ENCODE assay signal across 18 cellular contexts in the genomic region with DNA sequence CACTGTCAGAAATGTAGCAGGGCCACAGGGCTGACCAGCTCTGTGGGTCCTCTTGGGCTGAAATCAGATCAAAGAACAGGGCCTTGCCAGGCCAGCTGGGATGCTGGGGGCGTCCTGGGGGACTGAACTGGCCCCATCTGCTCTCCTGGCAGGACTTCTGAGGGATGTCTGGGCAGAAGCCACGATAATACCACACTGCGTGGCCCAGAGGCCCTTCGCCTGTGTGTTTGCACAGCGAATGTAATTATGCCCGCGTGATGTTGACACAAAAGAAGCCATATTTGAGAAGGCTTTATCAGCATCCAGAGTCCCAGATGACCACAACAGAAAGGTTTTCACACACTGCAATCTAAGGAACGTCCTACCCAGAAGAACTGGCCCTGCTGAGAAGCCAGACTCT.
A peak's percentile ranks its signal among the peaks of the same experiment; 100 is the strongest.
DNase-seq lines count a peak whose midpoint lies in the region; TF ChIP-seq lines count a peak whose summit lies in the region.
"Had no signal": no experiment of that assay in that cellular context is flagged by ENCODE, and none has a peak within 500 bp of the region (broad histone marks: within the 10 kb centered on the region; RNA-seq: fewer than 3 reads in every experiment).

No MANE protein-coding gene starts in this region.

- WGBS in neuronal stem cell (ENCODE audit: extremely low coverage in 2 of 2, insufficient read length in 2 of 2, insufficient replicate concordance in 1 of 2), 2 donors: no CpG with 5 or more reads among the region's 8 CpGs

- H3K4me1 ChIP-seq in neuronal stem cell (ENCODE audit: control insufficient read depth in 2 of 2, insufficient read depth in 1 of 2, low read depth in 1 of 2, low read length in 2 of 2) (peaks cover 0 to 19% of the 10 kb centered on the region in 2 donors), neural progenitor cell (peaks cover 26% of the 10 kb centered on the region)
- H3K4me1 ChIP-seq: upper lobe of left lung had no signal

- H3K27me3 Mint-ChIP-seq in neural progenitor cell (ENCODE audit: insufficient read depth, low read depth): peaks cover 3% of the 10 kb centered on the region

- no peaks in the 10 kb centered on the region for H3K9me3 Mint-ChIP-seq in neural progenitor cell
- H3K9me3 Mint-ChIP-seq: stimulated activated naive CD8-positive, alpha-beta T cell treated with anti-CD3 and anti-CD28 coated beads, Interleukin-15, Interleukin-2, amounts not matched to agents 100 ng/mL and 50 ng/mL, for 24 hours had no signal

- peak overlapping the region; percentile 12 for H2AK5ac ChIP-seq in neuronal stem cell (ENCODE audit: low read depth, low read length)

- H3K36me3 ChIP-seq in neuronal stem cell (replicated peaks in 1 of 2; ENCODE audit: control insufficient read depth in 2 of 2, insufficient read depth in 2 of 2, low read length in 2 of 2) (no peaks in the 10 kb centered on the region), neural progenitor cell (no peaks in the 10 kb centered on the region)
- H3K36me3 ChIP-seq: ovary, upper lobe of left lung had no signal

- no peak overlapping the region for H4K91ac ChIP-seq in neuronal stem cell (ENCODE audit: low read depth, low read length, poor library complexity)

- H3K79me1 ChIP-seq in neuronal stem cell (ENCODE audit: low read depth, low read length): no peaks in the 10 kb centered on the region

- H3F3A ChIP-seq in neural progenitor cell (ENCODE audit: low read depth): peaks cover 6% of the 10 kb centered on the region

- no peak overlapping the region for H2BK5ac ChIP-seq in neuronal stem cell (ENCODE audit: low read length)

- H3K4me3 Mint-ChIP-seq in neural progenitor cell: no peak overlapping the region
- H3K4me3 Mint-ChIP-seq: activated naive CD8-positive, alpha-beta T cell; naive B cell; stimulated activated naive CD8-positive, alpha-beta T cell treated with anti-CD3 and anti-CD28 coated beads, Interleukin-15, Interleukin-2, amounts not matched to agents 100 ng/mL and 50 ng/mL, for 24 hours had no signal

- peak; percentile 82 for DNase-seq in G401 (ENCODE audit: low spot score)
- peak; percentile 25 for DNase-seq in NCI-H2029 (lab: John Stamatoyannopoulos, UW)
- DNase-seq in SW480 (ENCODE audit: low spot score): peak; percentile 25
- DNase-seq in neuronal stem cell (ENCODE audit: low spot score): no peak
- DNase-seq in activated CD4-positive, CD25-positive, alpha-beta regulatory T cell treated with anti-CD3 and anti-CD28 coated beads, Interleukin-2, amount 50 U/mL, for 72 hours: no peak
- DNase-seq in germinal center (ENCODE audit: low spot score): no peak
- no peak for DNase-seq in activated gamma-delta T cell (lab: John Stamatoyannopoulos, UW)
- DNase-seq in neural progenitor cell (ENCODE audit: low spot score): no peak
- DNase-seq: activated CD8-positive, alpha-beta memory T cell treated with anti-CD3 and anti-CD28 coated beads for 24 hours; IMR-90; naive B cell; NCI-H187 treated with DMSO at 0.1 percent for 48 hours; NCI-H524 treated with DMSO at 0.1 percent for 48 hours; ovary; stimulated activated CD4-positive, alpha-beta T cell treated with anti-CD3 and anti-CD28 coated beads, Interleukin-1b, Interleukin-23, amount 100 ng/mL, for 48 hours; upper lobe of left lung had no signal

- H3K36me3 Mint-ChIP-seq in neural progenitor cell: no peaks in the 10 kb centered on the region
- H3K36me3 Mint-ChIP-seq: activated naive CD8-positive, alpha-beta T cell; naive B cell had no signal

- no peak overlapping the region for H2BK15ac ChIP-seq in neuronal stem cell (ENCODE audit: low read length)

- no peak overlapping the region for H3K27ac Mint-ChIP-seq in neural progenitor cell
- H3K27ac Mint-ChIP-seq: activated naive CD8-positive, alpha-beta T cell; naive B cell; stimulated activated naive CD8-positive, alpha-beta T cell treated with anti-CD3 and anti-CD28 coated beads, Interleukin-15, Interleukin-2, amounts not matched to agents 100 ng/mL and 50 ng/mL, for 24 hours had no signal

- H2BK120ac ChIP-seq in neuronal stem cell (ENCODE audit: low read depth, low read length): no peak overlapping the region

- no peak overlapping the region for H3K4ac ChIP-seq in neuronal stem cell (ENCODE audit: low read length)

- no peaks in the 10 kb centered on the region for H3K79me2 ChIP-seq in neural progenitor cell (ENCODE audit: low read depth)

- H3K27ac ChIP-seq in neuronal stem cell (replicated peaks; ENCODE audit: low read length) (no peak overlapping the region), neural progenitor cell (no peak overlapping the region)
- H3K27ac ChIP-seq: ovary, upper lobe of left lung had no signal

- H3K9ac ChIP-seq in neuronal stem cell (ENCODE audit: low read depth, low read length, poor library complexity) (no peak overlapping the region), neural progenitor cell (no peak overlapping the region)

- no peak overlapping the region for H4K8ac ChIP-seq in neuronal stem cell (ENCODE audit: low read depth, low read length)

- H3K27me3 ChIP-seq in neuronal stem cell (ENCODE audit: control insufficient read depth in 3 of 3, insufficient read depth in 3 of 3, low read depth in 1 of 3, low read length in 3 of 3): peaks cover 0 to 23% (median 0%) of the 10 kb centered on the region in 3 experiments
- H3K27me3 ChIP-seq in neural progenitor cell: no peaks in the 10 kb centered on the region
- H3K27me3 ChIP-seq: ovary, upper lobe of left lung had no signal

- H2AFZ ChIP-seq in neuronal stem cell (ENCODE audit: low read length) (no peak overlapping the region), neural progenitor cell (replicated peaks) (no peak overlapping the region)

- no peak overlapping the region for H3K4me2 ChIP-seq in neuronal stem cell (ENCODE audit: insufficient read depth, low read length, poor library complexity, severe bottlenecking)
- no peak overlapping the region for H3K4me2 ChIP-seq in neural progenitor cell

- H3K9me3 ChIP-seq in neuronal stem cell (replicated peaks in 1 of 2; ENCODE audit: control insufficient read depth in 2 of 2, insufficient read depth in 1 of 2, low read depth in 1 of 2, low read length in 2 of 2) (no peaks in the 10 kb centered on the region), neural progenitor cell (ENCODE audit: low read depth) (no peaks in the 10 kb centered on the region)
- H3K9me3 ChIP-seq: ovary, upper lobe of left lung had no signal

- no peak for TF ChIP-seq CTCF in neural progenitor cell (IDR thresholded peaks at IDR 0.05)

- no peak overlapping the region for H3K18ac ChIP-seq in neuronal stem cell (ENCODE audit: low read length)

- H3K14ac ChIP-seq in neuronal stem cell (ENCODE audit: low read length): no peak overlapping the region

- no peak overlapping the region for H2BK12ac ChIP-seq in neuronal stem cell (ENCODE audit: low read length)

- H4K20me1 ChIP-seq in neural progenitor cell (ENCODE audit: low read depth): no peaks in the 10 kb centered on the region

- H3K23ac ChIP-seq in neuronal stem cell (ENCODE audit: low read depth, low read length, poor library complexity): no peak overlapping the region

- H3K4me3 ChIP-seq in neuronal stem cell (ENCODE audit: low read length in 2 of 2) (no peak overlapping the region), neural progenitor cell (no peak overlapping the region)
- H3K4me3 ChIP-seq: ovary, upper lobe of left lung had no signal

- peaks cover 42% of the 10 kb centered on the region for H3K4me1 Mint-ChIP-seq in neural progenitor cell
- H3K4me1 Mint-ChIP-seq: naive B cell had no signal

- in situ Hi-C loops in G401 (cut with HindIII; ENCODE audit: low sequenced_read_pairs): no loop called here

Comparison
In these comparisons a context has a peak if more than half of its experiments do, and no peak if none do; other contexts are left out.
1. DNase-seq: peak in G401 (single experiment), NCI-H2029 (single experiment) and SW480 (single experiment); none in neuronal stem cell (single experiment), activated CD4-positive, CD25-positive, alpha-beta regulatory T cell treated with anti-CD3 and anti-CD28 coated beads, Interleukin-2, amount 50 U/mL, for 72 hours (single experiment), germinal center (single experiment), activated gamma-delta T cell (single experiment) and neural progenitor cell (single experiment).